In genomic region chr4:39025552-39026085, GRCh38 we compare ENCODE assay signal across 1 cellular context.
A peak's percentile ranks its signal among the peaks of the same experiment; 100 is the strongest.
TF ChIP-seq lines count a peak whose summit lies in the region.

No MANE protein-coding gene starts in this region.

TF ChIP-seq in K562, 482 proteins besides CTCF, POLR2A, EP300 and RAD21 (continued from another document and continues in another):
- TF ChIP-seq CHAMP1 (IDR thresholded peaks at IDR 0.05) (0 out of 2 replicates have a peak, but pooled peaks have one; percentile 11), ZC3H4 (CRISPR knock-in tag; IDR thresholded peaks at IDR 0.05; ENCODE audit: borderline replicate concordance) (no peak), ZBTB11 (CRISPR knock-in tag; IDR thresholded peaks at IDR 0.05) (no peak), ID3 (CRISPR knock-in tag; IDR thresholded peaks at IDR 0.05) (no peak), ID3 (tag; IDR thresholded peaks at IDR 0.05) (no peak), PCBP1 (IDR thresholded peaks at IDR 0.05; ENCODE audit: low read depth, low read length, poor library complexity, severe bottlenecking) (no peak), NFYB (IDR thresholded peaks at IDR 0.05; ENCODE audit: extremely low read depth, insufficient read length) (no peak), MITF (IDR thresholded peaks at IDR 0.05) (no peak), HDAC8 (tag; IDR thresholded peaks at IDR 0.05) (no peak), ZKSCAN8 (CRISPR knock-in tag; IDR thresholded peaks at IDR 0.05) (no peak), ZNF766 (CRISPR knock-in tag; conservative IDR thresholded peaks at IDR 0.05) (peak; percentile 50; the same call in 1 of the 2 replicates), TFE3 (CRISPR knock-in tag; IDR thresholded peaks at IDR 0.05) (no peak), POLR2H (tag; IDR thresholded peaks at IDR 0.05; ENCODE audit: low read depth) (peak; percentile 72), ZNF79 (CRISPR knock-in tag; IDR thresholded peaks at IDR 0.05; ENCODE audit: low read depth) (no peak), NRF1 (conservative IDR thresholded peaks at IDR 0.05 in 1 of 2, IDR thresholded peaks at IDR 0.05 in 1 of 2) (no peak), POLR2AphosphoS2 (IDR thresholded peaks at IDR 0.05; ENCODE audit: low read length) (no peak), ZBTB34 (CRISPR knock-in tag; IDR thresholded peaks at IDR 0.05) (no peak), SNIP1 (IDR thresholded peaks at IDR 0.05; ENCODE audit: low read depth) (no peak), MCM2 (IDR thresholded peaks at IDR 0.05; ENCODE audit: low read depth) (no peak), ZC3H11A (IDR thresholded peaks at IDR 0.05; ENCODE audit: low read depth, low read length) (no peak), KAT8 (IDR thresholded peaks at IDR 0.05; ENCODE audit: low read depth) (no peak), RBM25 (IDR thresholded peaks at IDR 0.05; ENCODE audit: low read depth, low read length, severe bottlenecking) (no peak), ZNF124 (CRISPR knock-in tag; IDR thresholded peaks at IDR 0.05) (no peak), HCFC1 (IDR thresholded peaks at IDR 0.05; ENCODE audit: low read depth, low read length) (no peak), CBX2 (IDR thresholded peaks at IDR 0.05; ENCODE audit: insufficient read depth, low read length, poor library complexity, severe bottlenecking) (no peak), MEIS2 (IDR thresholded peaks at IDR 0.05; ENCODE audit: partially characterized antibody) (peak; percentile 61), FUS (optimal IDR thresholded peaks at IDR 0.05; ENCODE audit: low read depth, low read length) (no peak), CREB3L1 (IDR thresholded peaks at IDR 0.05; ENCODE audit: borderline replicate concordance, low read depth) (no peak), ZMIZ1 (IDR thresholded peaks at IDR 0.05; ENCODE audit: low read depth in 2 of 2, low read length in 2 of 2) (no peak), ZNF655 (CRISPR knock-in tag; IDR thresholded peaks at IDR 0.05) (no peak), ZFPM2 (CRISPR knock-in tag; IDR thresholded peaks at IDR 0.05) (no peak), GATAD2A (IDR thresholded peaks at IDR 0.05) (no peak), SMARCC2 (IDR thresholded peaks at IDR 0.05; ENCODE audit: low read depth) (0 out of 2 replicates have a peak, but pooled peaks have one; percentile 43), RNF2 (IDR thresholded peaks at IDR 0.05) (no peak), SUPT5H (IDR thresholded peaks at IDR 0.05) (no peak), XRCC3 (IDR thresholded peaks at IDR 0.05) (no peak), SRSF3 (IDR thresholded peaks at IDR 0.05; ENCODE audit: insufficient read depth, low read length) (no peak), ZNF589 (CRISPR knock-in tag; IDR thresholded peaks at IDR 0.05; ENCODE audit: low read depth) (no peak), TRIM28 (IDR thresholded peaks at IDR 0.05) (0 out of 2 replicates have a peak, but pooled peaks have one; percentile 40), NFRKB (IDR thresholded peaks at IDR 0.05; ENCODE audit: low read depth) (peak; percentile 62; the same call in 1 of the 2 replicates), ZNF263 (CRISPR knock-in tag; IDR thresholded peaks at IDR 0.05; ENCODE audit: borderline replicate concordance) (no peak), ZBTB5 (IDR thresholded peaks at IDR 0.05) (no peak), TBL1XR1 (IDR thresholded peaks at IDR 0.05; ENCODE audit: low read length in 2 of 2) (no peak; a peak in 1 of 4 replicates)
